18 cellular contexts compared by ENCODE assay signal in genomic region chr2:9460441-9461017, GRCh38.
"Had no signal": no experiment of that assay in that cellular context is flagged by ENCODE, and none has a peak within 500 bp of the region (broad histone marks: within the 10 kb centered on the region; RNA-seq: fewer than 3 reads in every experiment).

No MANE protein-coding gene starts in this region.

- H3K4me1 ChIP-seq: colonic mucosa, right atrium auricular region, transverse colon had no signal

- H3K27me3 Mint-ChIP-seq: naive thymus-derived CD8-positive, alpha-beta T cell had no signal

- H3K4me1 Mint-ChIP-seq: naive thymus-derived CD8-positive, alpha-beta T cell had no signal

- H3K9me3 Mint-ChIP-seq: naive thymus-derived CD8-positive, alpha-beta T cell had no signal

- H3K27me3 ChIP-seq: colonic mucosa, heart right ventricle, neutrophil, right atrium auricular region, stomach, transverse colon had no signal

- H3K27ac ChIP-seq: colonic mucosa, heart right ventricle, neutrophil, right atrium auricular region, stomach, thoracic aorta, transverse colon had no signal

- ATAC-seq: heart right ventricle; mucosa of descending colon; naive thymus-derived CD8-positive, alpha-beta T cell had no signal

- DNase-seq: colonic mucosa; dermis blood vessel endothelial cell; heart right ventricle; hypothalamus; kidney glomerular epithelial cell; mammary epithelial cell; mucosa of descending colon; naive thymus-derived CD8-positive, alpha-beta T cell; posterior cingulate gyrus; small intestine; stimulated activated CD4-positive, alpha-beta T cell treated with anti-CD3 and anti-CD28 coated beads, Interleukin-12 subunit alpha, Interleukin-12 subunit beta, amount 100 ng/mL, for 4 hours; stimulated activated naive CD4-positive, alpha-beta T cell; stomach; substantia nigra; transverse colon had no signal

- H3K4me3 Mint-ChIP-seq: naive thymus-derived CD8-positive, alpha-beta T cell had no signal

- H3K9me3 ChIP-seq: colonic mucosa, heart right ventricle, mucosa of descending colon, neutrophil, right atrium auricular region, stomach, thoracic aorta, transverse colon had no signal
